8 cellular contexts compared by ENCODE assay signal in the genomic region with DNA sequence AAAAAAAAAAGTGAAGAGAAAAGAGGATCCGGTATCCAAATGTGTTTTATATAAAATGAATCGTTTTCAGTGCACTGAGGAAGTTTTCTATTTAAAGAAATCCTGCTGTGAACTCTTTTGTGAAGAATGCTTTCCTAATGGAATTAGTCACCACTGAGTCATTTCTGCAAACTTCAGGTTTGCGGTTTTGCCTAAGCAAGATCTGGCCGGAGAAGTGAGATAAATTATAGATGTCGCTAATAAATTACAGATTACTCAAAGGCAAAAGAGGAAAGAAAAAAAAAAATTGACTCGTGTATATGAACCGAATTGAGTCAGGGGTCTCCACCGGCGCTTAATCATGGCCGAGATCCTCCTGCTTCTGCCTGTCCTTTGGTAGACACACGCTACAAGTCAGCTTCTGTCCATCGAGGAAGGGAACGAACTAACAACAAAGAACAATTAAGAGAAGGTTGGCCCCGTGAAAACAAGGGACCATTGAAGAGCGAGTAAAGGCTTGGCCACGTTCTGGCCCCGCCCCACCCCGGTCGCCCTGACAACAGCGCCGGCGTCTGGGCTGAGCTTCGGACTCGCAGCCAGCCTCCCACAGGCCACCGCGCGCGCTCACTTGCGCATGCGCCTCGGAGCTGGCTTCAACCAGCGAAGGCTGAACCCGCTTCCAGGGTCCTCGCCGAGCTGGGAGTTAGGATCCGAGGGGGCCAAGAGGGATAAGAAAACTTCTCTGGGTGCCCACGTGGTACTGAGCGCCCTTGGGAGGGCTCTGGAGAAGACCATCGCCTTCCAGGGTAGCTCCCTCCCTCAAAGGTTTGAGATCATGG. TPM values are rescaled to one million over a fixed set of nuclear protein-coding genes. Genes with fewer than 3 reads are reported as not detected.
DNase-seq lines count a peak whose midpoint lies in the region; ATAC-seq, FAIRE-seq and TF ChIP-seq lines count a peak whose summit lies in the region.

No MANE protein-coding gene starts in this region.

- peak; percentile 97 for DNase-seq in GM12892 (ENCODE audit: insufficient read length)
- DNase-seq in NCI-H146 treated with DMSO at 0.1 percent for 48 hours (lab: John Stamatoyannopoulos, UW; ENCODE audit: unreplicated experiment) = peak; percentile 97
- peak; percentile 88 to 95 (median 92) for DNase-seq in T-helper 1 cell
- DNase-seq in amygdala (lab: John Stamatoyannopoulos, UW) = peak; percentile 71 to 99 (median 92)
- DNase-seq in left ventricle myocardium inferior = peak; percentile 97
- peak; percentile 98 for DNase-seq in posterior vena cava (ENCODE audit: low spot score)
- peak; percentile 97 for DNase-seq in upper lobe of right lung

- H3K27me3 ChIP-seq in left ventricle myocardium inferior (ENCODE audit: low read depth) (no peaks in the 10 kb centered on the region), upper lobe of right lung (no peaks in the 10 kb centered on the region)

- H3K4me3 ChIP-seq in left ventricle myocardium inferior = peak overlapping the region; percentile 71
- H3K4me3 ChIP-seq in upper lobe of right lung = peak overlapping the region; percentile 72

- H3K36me3 ChIP-seq in left ventricle myocardium inferior (no peaks in the 10 kb centered on the region), upper lobe of right lung (no peaks in the 10 kb centered on the region)

- peak; percentile 59; the same call in 1 of the 2 replicates for TF ChIP-seq POLR2A in GM12892 (IDR thresholded peaks at IDR 0.05; ENCODE audit: low read depth, low read length)

- H3K27ac ChIP-seq in left ventricle myocardium inferior (replicated peaks) (peak overlapping the region; percentile 89), upper lobe of right lung (peak overlapping the region; percentile 90)

- FAIRE-seq in GM12892 (lab: Jason Lieb, UNC) = peak; percentile 92

- intact Hi-C loops in left ventricle myocardium inferior (cut with micrococcal nuclease) (no loop called here), posterior vena cava (cut with DNase I) (no loop called here), upper lobe of right lung (cut with DNase I) (no loop called here)

- H3K9me3 ChIP-seq in left ventricle myocardium inferior (replicated peaks) (no peaks in the 10 kb centered on the region), upper lobe of right lung (no peaks in the 10 kb centered on the region)

- ATAC-seq in HG02852 (IDR thresholded peaks at IDR 0.05; ENCODE audit: unreplicated experiment) (peak; percentile 97), upper lobe of right lung (peak; percentile 100)

- TF ChIP-seq CTCF in left ventricle myocardium inferior (IDR thresholded peaks at IDR 0.05; ENCODE audit: borderline replicate concordance) (no peak), upper lobe of right lung (IDR thresholded peaks at IDR 0.05) (no peak)

- peaks cover 18% of the 10 kb centered on the region for H3K4me1 ChIP-seq in left ventricle myocardium inferior
- H3K4me1 ChIP-seq in upper lobe of right lung = peaks cover 14% of the 10 kb centered on the region

RNA-seq across cellular contexts. Expression of gene MRI1, which starts 33.0 kb away (rescaled TPM):
- 14.7 TPM for polyA plus RNA-seq in GM12892 (2012; ENCODE audit: missing spikeins)
- total RNA-seq in left ventricle myocardium inferior (13.7 TPM), posterior vena cava (10 to 100 TPM; 19.6 to 21.3 TPM), upper lobe of right lung (32.6 TPM)

RNA-seq across cellular contexts. Expression of gene C19orf53, which starts 42.9 kb away (rescaled TPM):
- 218 TPM for polyA plus RNA-seq in GM12892 (2012; ENCODE audit: missing spikeins)
- total RNA-seq in left ventricle myocardium inferior = 97.7 TPM
- 10 to 100 TPM; 54.8 to 63.4 TPM for total RNA-seq in posterior vena cava
- 77.8 TPM for total RNA-seq in upper lobe of right lung

Comparison
In these comparisons a context has a peak if more than half of its experiments do, and no peak if none do; other contexts are left out.
1. Peak in every context shown above with its lines: DNase-seq, ATAC-seq, H3K4me3 ChIP-seq and H3K27ac ChIP-seq.